Comparison of ENCODE assay signal across 11 cellular contexts in genomic region chr10:78914502-78915330, GRCh38.
DNase-seq lines count a peak whose midpoint lies in the region; ATAC-seq and TF ChIP-seq lines count a peak whose summit lies in the region.
"Had no signal": no experiment of that assay in that cellular context is flagged by ENCODE, and none has a peak within 500 bp of the region (broad histone marks: within the 10 kb centered on the region; RNA-seq: fewer than 3 reads in every experiment).

No MANE protein-coding gene starts in this region.

- peaks cover 53% of the 10 kb centered on the region for H3K4me1 ChIP-seq in OCI-LY3 (ENCODE audit: low read length)
- H3K4me1 ChIP-seq in stomach = peaks cover 6 to 17% (median 13%) of the 10 kb centered on the region in 4 donors

- H3K79me2 ChIP-seq in OCI-LY3 (ENCODE audit: low read length) = no peaks in the 10 kb centered on the region

- intact Hi-C loops in head of caudate nucleus (cut with DNase I) = loop anchor here (2.0 to 5.0 kb wide), 2 partner anchors 58 to 278 kb away; no protein-coding TSS in a partner anchor
- intact Hi-C loops in stomach (cut with DNase I; ENCODE audit: low total_unique reads) = no loop called here

- peak overlapping the region; percentile 61; the same call in 1 of the 2 replicates for H3K9ac ChIP-seq in OCI-LY3 (ENCODE audit: low read length)

- DNase-seq in head of caudate nucleus (peak in 29 of 42 donors; percentile 19 to 81 (median 46)), stomach (peak; percentile 68), activated gamma-delta T cell treated with Interleukin-2 at 50 U/mL for 16 hours (no peak)
- DNase-seq: activated CD4-positive, alpha-beta T cell treated with anti-CD3 and anti-CD28 coated beads, Interleukin-2, amount 50 U/mL, for 48 hours; DMS 273 treated with DMSO at 0.1 percent for 48 hours; NCI-H1436; stimulated activated CD4-positive, alpha-beta T cell treated with anti-CD3 and anti-CD28 coated beads, Interleukin-4, amount 100 ng/mL, for 24 hours had no signal

- ATAC-seq in GM18502 (IDR thresholded peaks at IDR 0.05; ENCODE audit: poor library complexity, unreplicated experiment) (peak; percentile 53), HG02798 (IDR thresholded peaks at IDR 0.05; ENCODE audit: poor library complexity, unreplicated experiment) (no peak), GM19324 (IDR thresholded peaks at IDR 0.05; ENCODE audit: low FRiP score, unreplicated experiment) (no peak)

- H4K20me1 ChIP-seq in OCI-LY3 (ENCODE audit: insufficient read depth, low read length) = peaks cover 6% of the 10 kb centered on the region; the same call in 1 of the 2 replicates

- H3K27ac ChIP-seq in OCI-LY3 (ENCODE audit: low read length) (peak overlapping the region; percentile 84), stomach (no peak overlapping the region)

- WGBS in stomach, 5 donors = 47 to 64% (median 55%) methylated on average over 10 of the region's 10 CpGs

- no peak for TF ChIP-seq EP300 in stomach (IDR thresholded peaks at IDR 0.05)

- H3K27me3 ChIP-seq in OCI-LY3 (ENCODE audit: low read depth, low read length) = peaks cover 24% of the 10 kb centered on the region
- no peaks in the 10 kb centered on the region for H3K27me3 ChIP-seq in stomach

- H3K4me3 ChIP-seq in OCI-LY3 (ENCODE audit: low read length) = peak overlapping the region; percentile 67
- H3K4me3 ChIP-seq in stomach = no peak overlapping the region

- H3K4me2 ChIP-seq in OCI-LY3 (ENCODE audit: low read length) = peak overlapping the region; percentile 94

- H3K9me3 ChIP-seq in OCI-LY3 (ENCODE audit: insufficient read depth, low read length) = no peaks in the 10 kb centered on the region
- no peaks in the 10 kb centered on the region for H3K9me3 ChIP-seq in stomach

- H2AFZ ChIP-seq in OCI-LY3 (ENCODE audit: low read depth, low read length) = no peak overlapping the region

- H3K36me3 ChIP-seq in OCI-LY3 (replicated peaks; ENCODE audit: low read depth, low read length) (no peaks in the 10 kb centered on the region), stomach (no peaks in the 10 kb centered on the region)

- TF ChIP-seq CTCF in OCI-LY3 (IDR thresholded peaks at IDR 0.05; ENCODE audit: low read depth, low read length) = no peak
- no peak for TF ChIP-seq CTCF in stomach (IDR thresholded peaks at IDR 0.05)

- TF ChIP-seq POLR2A in stomach (IDR thresholded peaks at IDR 0.05) = no peak
